1 cellular context compared by ENCODE assay signal in the genomic region with DNA sequence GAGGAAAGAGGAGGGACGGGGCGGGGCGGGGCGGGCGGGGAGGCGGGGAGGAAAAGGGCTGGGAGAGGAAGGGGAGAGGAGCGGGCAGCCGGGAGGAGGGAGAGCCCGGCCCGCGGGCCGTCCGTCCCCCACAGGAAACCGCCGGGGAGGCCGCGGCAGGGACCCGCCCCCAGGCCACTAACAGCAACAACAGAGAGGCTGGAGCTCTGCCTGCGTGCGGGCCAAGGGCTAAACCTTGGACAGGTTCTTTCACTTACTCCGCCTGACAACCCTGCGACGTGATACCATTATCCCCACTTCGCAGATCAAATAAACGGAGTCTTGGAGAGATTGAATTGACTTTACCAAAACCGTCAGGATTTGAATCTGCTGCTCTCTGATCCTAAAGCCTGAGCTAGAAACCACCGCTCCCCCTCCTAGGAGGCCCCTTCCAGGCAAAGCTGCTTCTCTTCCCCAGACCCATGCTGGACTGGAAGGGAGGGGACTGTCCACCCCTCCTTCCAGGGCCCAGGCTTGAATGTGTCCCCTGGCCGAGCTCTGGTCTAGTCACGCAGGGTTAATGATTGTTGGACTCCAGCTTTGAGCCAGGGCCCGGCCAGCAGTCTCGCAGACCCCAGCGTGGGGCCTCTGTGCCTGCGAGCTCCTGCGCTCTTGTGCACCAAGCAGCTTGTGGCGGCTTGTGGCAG.
TF ChIP-seq lines count a peak whose summit lies in the region.

A gene with protein sequence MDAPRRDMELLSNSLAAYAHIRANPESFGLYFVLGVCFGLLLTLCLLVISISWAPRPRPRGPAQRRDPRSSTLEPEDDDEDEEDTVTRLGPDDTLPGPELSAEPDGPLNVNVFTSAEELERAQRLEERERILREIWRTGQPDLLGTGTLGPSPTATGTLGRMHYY (minus strand): TSS at position 10 of the 686 bp plus-strand sequence. CDS start 608 bp downstream, outside the sequence.

TF ChIP-seq in WTC11, 78 proteins besides CTCF, POLR2A, EP300 and RAD21 (continued from another document):
- TF ChIP-seq AR (CRISPR knock-in tag; IDR thresholded peaks at IDR 0.05) (0 out of 2 replicates have a peak, but pooled peaks have one; percentile 20), JAZF1 (CRISPR knock-in tag; IDR thresholded peaks at IDR 0.05) (no peak), EMX1 (CRISPR knock-in tag; IDR thresholded peaks at IDR 0.05) (no peak), NFYB (CRISPR knock-in tag; conservative IDR thresholded peaks at IDR 0.05; ENCODE audit: low read depth) (no peak), OVOL2 (CRISPR knock-in tag; IDR thresholded peaks at IDR 0.05; ENCODE audit: borderline replicate concordance) (no peak), ATF1 (CRISPR knock-in tag; IDR thresholded peaks at IDR 0.05) (no peak), ZNF532 (CRISPR knock-in tag; IDR thresholded peaks at IDR 0.05; ENCODE audit: borderline replicate concordance) (no peak), ZNF263 (CRISPR knock-in tag; IDR thresholded peaks at IDR 0.05; ENCODE audit: low read depth) (peak; percentile 74), IRF2 (CRISPR knock-in tag; IDR thresholded peaks at IDR 0.05; ENCODE audit: borderline replicate concordance, low read depth) (no peak), GTF2I (CRISPR knock-in tag; conservative IDR thresholded peaks at IDR 0.05) (peak; percentile 81), SP1 (CRISPR knock-in tag; conservative IDR thresholded peaks at IDR 0.05) (peak; percentile 39; the same call in 1 of the 2 replicates), FOXJ3 (CRISPR knock-in tag; IDR thresholded peaks at IDR 0.05; ENCODE audit: borderline replicate concordance) (no peak), ATF6 (CRISPR knock-in tag; IDR thresholded peaks at IDR 0.05) (no peak), ESRRA (CRISPR knock-in tag; IDR thresholded peaks at IDR 0.05; ENCODE audit: borderline replicate concordance) (no peak), PRDM15 (CRISPR knock-in tag; IDR thresholded peaks at IDR 0.05) (no peak), MAX (CRISPR knock-in tag; IDR thresholded peaks at IDR 0.05) (0 out of 2 replicates have a peak, but pooled peaks have one; percentile 21), TCF7 (CRISPR knock-in tag; IDR thresholded peaks at IDR 0.05; ENCODE audit: low read depth) (0 out of 2 replicates have a peak, but pooled peaks have one; percentile 38), ZNF232 (CRISPR knock-in tag; IDR thresholded peaks at IDR 0.05) (no peak), ELF4 (CRISPR knock-in tag; IDR thresholded peaks at IDR 0.05; ENCODE audit: low read depth) (no peak), GRHL2 (CRISPR knock-in tag; IDR thresholded peaks at IDR 0.05; ENCODE audit: insufficient replicate concordance, severe bottlenecking) (no peak), KAT7 (CRISPR knock-in tag; IDR thresholded peaks at IDR 0.05; ENCODE audit: borderline replicate concordance) (0 out of 2 replicates have a peak, but pooled peaks have one; percentile 5), ZNF512 (CRISPR knock-in tag; IDR thresholded peaks at IDR 0.05; ENCODE audit: borderline replicate concordance) (0 out of 2 replicates have a peak, but pooled peaks have one; percentile 31), TEAD4 (CRISPR knock-in tag; IDR thresholded peaks at IDR 0.05) (no peak), GABPB1 (CRISPR knock-in tag; IDR thresholded peaks at IDR 0.05) (no peak), E2F4 (CRISPR knock-in tag; IDR thresholded peaks at IDR 0.05; ENCODE audit: borderline replicate concordance, low read depth) (no peak)
- TF ChIP-seq, protein P1, sequence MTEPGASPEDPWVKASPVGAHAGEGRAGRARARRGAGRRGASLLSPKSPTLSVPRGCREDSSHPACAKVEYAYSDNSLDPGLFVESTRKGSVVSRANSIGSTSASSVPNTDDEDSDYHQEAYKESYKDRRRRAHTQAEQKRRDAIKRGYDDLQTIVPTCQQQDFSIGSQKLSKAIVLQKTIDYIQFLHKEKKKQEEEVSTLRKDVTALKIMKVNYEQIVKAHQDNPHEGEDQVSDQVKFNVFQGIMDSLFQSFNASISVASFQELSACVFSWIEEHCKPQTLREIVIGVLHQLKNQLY (CRISPR knock-in tag; IDR thresholded peaks at IDR 0.05): no peak
- TF ChIP-seq, protein P2, sequence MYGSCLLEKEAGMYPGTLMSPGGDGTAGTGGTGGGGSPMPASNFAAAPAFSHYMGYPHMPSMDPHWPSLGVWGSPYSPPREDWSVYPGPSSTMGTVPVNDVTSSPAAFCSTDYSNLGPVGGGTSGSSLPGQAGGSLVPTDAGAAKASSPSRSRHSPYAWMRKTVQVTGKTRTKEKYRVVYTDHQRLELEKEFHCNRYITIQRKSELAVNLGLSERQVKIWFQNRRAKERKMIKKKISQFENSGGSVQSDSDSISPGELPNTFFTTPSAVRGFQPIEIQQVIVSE (CRISPR knock-in tag; IDR thresholded peaks at IDR 0.05; ENCODE audit: borderline replicate concordance): no peak
- TF ChIP-seq, protein P3, sequence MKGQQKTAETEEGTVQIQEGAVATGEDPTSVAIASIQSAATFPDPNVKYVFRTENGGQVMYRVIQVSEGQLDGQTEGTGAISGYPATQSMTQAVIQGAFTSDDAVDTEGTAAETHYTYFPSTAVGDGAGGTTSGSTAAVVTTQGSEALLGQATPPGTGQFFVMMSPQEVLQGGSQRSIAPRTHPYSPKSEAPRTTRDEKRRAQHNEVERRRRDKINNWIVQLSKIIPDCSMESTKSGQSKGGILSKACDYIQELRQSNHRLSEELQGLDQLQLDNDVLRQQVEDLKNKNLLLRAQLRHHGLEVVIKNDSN (CRISPR knock-in tag; IDR thresholded peaks at IDR 0.05): no peak
- TF ChIP-seq, protein P4, sequence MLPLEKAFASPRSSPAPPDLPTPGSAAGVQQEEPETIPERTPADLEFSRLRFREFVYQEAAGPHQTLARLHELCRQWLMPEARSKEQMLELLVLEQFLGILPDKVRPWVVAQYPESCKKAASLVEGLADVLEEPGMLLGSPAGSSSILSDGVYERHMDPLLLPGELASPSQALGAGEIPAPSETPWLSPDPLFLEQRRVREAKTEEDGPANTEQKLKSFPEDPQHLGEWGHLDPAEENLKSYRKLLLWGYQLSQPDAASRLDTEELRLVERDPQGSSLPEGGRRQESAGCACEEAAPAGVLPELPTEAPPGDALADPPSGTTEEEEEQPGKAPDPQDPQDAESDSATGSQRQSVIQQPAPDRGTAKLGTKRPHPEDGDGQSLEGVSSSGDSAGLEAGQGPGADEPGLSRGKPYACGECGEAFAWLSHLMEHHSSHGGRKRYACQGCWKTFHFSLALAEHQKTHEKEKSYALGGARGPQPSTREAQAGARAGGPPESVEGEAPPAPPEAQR (CRISPR knock-in tag; IDR thresholded peaks at IDR 0.05): no peak
TF ChIP-seq in WTC11: peak in this region for 10.
